1 cellular context compared by ENCODE assay signal in the genomic region with DNA sequence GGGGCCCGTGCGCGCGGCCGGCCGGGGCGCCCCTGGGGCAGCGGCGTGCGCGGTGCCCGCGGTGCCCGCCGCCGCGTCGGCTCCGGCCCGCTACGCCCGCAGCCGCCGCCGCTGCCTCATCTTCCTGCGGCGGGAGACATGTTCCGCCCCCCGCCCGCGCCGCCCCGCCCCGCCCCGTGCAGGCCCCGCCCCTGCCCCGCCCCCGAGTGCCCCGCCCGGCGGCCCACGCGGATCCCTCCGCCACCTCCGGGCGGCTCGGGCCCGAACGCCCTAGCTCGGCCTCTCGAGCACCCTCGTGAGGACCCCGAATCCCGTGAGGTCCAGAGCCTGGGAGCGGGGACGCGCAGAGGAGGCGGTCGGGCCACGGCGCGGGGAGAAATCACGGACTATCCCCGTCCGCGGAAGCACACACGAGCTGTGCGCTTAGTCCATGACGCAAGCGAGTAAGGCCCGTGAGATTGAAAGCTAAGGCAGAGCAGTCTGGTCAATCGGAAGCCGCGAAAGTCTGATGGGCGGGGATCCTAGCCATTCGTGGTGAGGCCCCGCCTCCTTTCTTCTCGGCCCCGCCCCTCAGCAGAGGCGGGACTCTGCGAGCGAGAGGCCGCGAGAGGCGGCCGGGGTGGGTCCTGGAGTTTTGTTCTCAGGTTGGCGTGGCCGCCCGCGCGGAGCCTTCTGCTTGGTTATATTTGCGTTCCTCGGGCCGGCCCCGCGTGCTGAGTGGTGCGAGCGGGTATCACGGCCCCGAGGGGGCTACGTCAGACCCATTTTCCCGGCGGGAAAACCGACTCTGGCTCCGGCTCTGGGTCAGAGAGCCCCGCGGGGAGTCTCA.
TF ChIP-seq lines count a peak whose summit lies in the region.

TSS of gene TCF3 (minus strand) at position 145 of the 829 bp plus-strand sequence. CDS start 2,367 bp downstream, outside the sequence.

TF ChIP-seq in liver, 16 proteins besides CTCF, POLR2A, EP300 and RAD21 (continued from another document):
- TF ChIP-seq, protein P1, sequence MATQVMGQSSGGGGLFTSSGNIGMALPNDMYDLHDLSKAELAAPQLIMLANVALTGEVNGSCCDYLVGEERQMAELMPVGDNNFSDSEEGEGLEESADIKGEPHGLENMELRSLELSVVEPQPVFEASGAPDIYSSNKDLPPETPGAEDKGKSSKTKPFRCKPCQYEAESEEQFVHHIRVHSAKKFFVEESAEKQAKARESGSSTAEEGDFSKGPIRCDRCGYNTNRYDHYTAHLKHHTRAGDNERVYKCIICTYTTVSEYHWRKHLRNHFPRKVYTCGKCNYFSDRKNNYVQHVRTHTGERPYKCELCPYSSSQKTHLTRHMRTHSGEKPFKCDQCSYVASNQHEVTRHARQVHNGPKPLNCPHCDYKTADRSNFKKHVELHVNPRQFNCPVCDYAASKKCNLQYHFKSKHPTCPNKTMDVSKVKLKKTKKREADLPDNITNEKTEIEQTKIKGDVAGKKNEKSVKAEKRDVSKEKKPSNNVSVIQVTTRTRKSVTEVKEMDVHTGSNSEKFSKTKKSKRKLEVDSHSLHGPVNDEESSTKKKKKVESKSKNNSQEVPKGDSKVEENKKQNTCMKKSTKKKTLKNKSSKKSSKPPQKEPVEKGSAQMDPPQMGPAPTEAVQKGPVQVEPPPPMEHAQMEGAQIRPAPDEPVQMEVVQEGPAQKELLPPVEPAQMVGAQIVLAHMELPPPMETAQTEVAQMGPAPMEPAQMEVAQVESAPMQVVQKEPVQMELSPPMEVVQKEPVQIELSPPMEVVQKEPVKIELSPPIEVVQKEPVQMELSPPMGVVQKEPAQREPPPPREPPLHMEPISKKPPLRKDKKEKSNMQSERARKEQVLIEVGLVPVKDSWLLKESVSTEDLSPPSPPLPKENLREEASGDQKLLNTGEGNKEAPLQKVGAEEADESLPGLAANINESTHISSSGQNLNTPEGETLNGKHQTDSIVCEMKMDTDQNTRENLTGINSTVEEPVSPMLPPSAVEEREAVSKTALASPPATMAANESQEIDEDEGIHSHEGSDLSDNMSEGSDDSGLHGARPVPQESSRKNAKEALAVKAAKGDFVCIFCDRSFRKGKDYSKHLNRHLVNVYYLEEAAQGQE (IDR thresholded peaks at IDR 0.05): peak; percentile 31
- peak in 1 of 2 donors; percentile 51 for TF ChIP-seq GABPA (IDR thresholded peaks at IDR 0.05 in 1 of 2, conservative IDR thresholded peaks at IDR 0.05 in 1 of 2)
- peak; percentile 83 for TF ChIP-seq YY1 (IDR thresholded peaks at IDR 0.05)
- peak; percentile 86 for TF ChIP-seq TAF1 (conservative IDR thresholded peaks at IDR 0.05)
- TF ChIP-seq ATF3 (IDR thresholded peaks at IDR 0.05): peak; percentile 82
- TF ChIP-seq MAX (IDR thresholded peaks at IDR 0.05): no peak
TF ChIP-seq in liver: peak in this region for 9.
